Comparison of ENCODE assay signal across 14 cellular contexts in the genomic region with DNA sequence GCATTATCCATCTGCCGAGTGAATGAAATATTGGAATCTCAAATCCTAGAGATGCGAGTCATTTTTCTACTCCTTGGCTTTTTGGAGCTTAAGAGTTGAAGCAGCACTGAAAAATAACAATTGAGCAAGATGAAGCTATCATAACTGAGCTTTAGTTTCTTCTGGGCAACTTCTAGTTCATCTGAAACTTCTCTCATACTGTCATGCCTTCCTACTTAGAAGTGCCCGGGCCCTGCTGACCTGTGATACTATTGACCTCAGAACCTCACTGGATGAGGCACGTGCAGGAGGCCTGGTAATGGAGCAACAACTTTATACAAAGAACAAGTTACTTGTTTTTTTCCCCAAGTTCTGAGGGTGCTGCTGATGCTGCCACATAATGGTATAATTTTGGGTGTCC. TPM values are rescaled to one million over a fixed set of nuclear protein-coding genes. Genes with fewer than 3 reads are reported as not detected.
DNase-seq lines count a peak whose midpoint lies in the region; ATAC-seq, FAIRE-seq and TF ChIP-seq lines count a peak whose summit lies in the region.
"Had no signal": no experiment of that assay in that cellular context is flagged by ENCODE, and none has a peak within 500 bp of the region (broad histone marks: within the 10 kb centered on the region; RNA-seq: fewer than 3 reads in every experiment).

No MANE protein-coding gene starts in this region.

- H3K27ac ChIP-seq in GM12878 (ENCODE audit: control insufficient read depth, insufficient read depth) = no peak overlapping the region; the same call in 1 of the 2 replicates
- H3K27ac ChIP-seq in subcutaneous abdominal adipose tissue (ENCODE audit: low read depth, low read length) = peak overlapping the region; percentile 12
- no peak overlapping the region for H3K27ac ChIP-seq in esophagus muscularis mucosa (replicated peaks in 1 of 4)
- H3K27ac ChIP-seq: WERI-Rb-1 had no signal

- RAD21 ChIA-PET in GM12878 (lab: Charles Lee; ENCODE audit: unreplicated experiment) = interaction anchor here (2.1 kb wide), 1 partner anchor 49 kb away, joined by 9 read pairs; a partner anchor contains a TSS

- H2AFZ ChIP-seq in GM12878 (ENCODE audit: control insufficient read depth, low read depth, low read length) = peak overlapping the region; percentile 59

- H3K4me3 Mint-ChIP-seq in activated naive CD8-positive, alpha-beta T cell = peak overlapping the region; percentile 76
- no peak overlapping the region for H3K4me3 Mint-ChIP-seq in activated naive CD8-positive, alpha-beta T cell treated with anti-CD3 and anti-CD28 coated beads for 36 hours
- H3K4me3 Mint-ChIP-seq in activated CD4-positive, alpha-beta memory T cell treated with anti-CD3 and anti-CD28 coated beads, Interleukin-2, amount 10 ng/mL, durations not matched to agents 7 days and 5 days = no peak overlapping the region
- H3K4me3 Mint-ChIP-seq in progenitor cell of endocrine pancreas (ENCODE audit: low read depth) = no peak overlapping the region

- no peaks in the 10 kb centered on the region for H3K27me3 ChIP-seq in GM12878 (replicated peaks in 1 of 2; ENCODE audit: control insufficient read depth in 2 of 2, insufficient read depth in 2 of 2, low read length in 1 of 2)
- no peaks in the 10 kb centered on the region for H3K27me3 ChIP-seq in subcutaneous abdominal adipose tissue (ENCODE audit: control insufficient read depth in 5 of 5, insufficient read depth in 4 of 5, low read length in 5 of 5)
- no peaks in the 10 kb centered on the region for H3K27me3 ChIP-seq in esophagus muscularis mucosa

- WGBS in GM12878 (ENCODE audit: insufficient coverage, insufficient replicate concordance, low lambda C conversion rate, missing lambda C conversion rate) = 93% methylated on average over 4 of the region's 4 CpGs
- 62% methylated on average over 4 of the region's 4 CpGs for WGBS in esophagus muscularis mucosa

- SMC1A ChIA-PET in GM12878 (lab: Charles Lee; ENCODE audit: uncharacterized antibody, unreplicated experiment) = interaction anchor here (0.6 to 3.7 kb wide), 15 partner anchors 9 to 382 kb away, joined by 3 to 23 read pairs (median 3); no protein-coding TSS in a partner anchor

- ATAC-seq in HG02884 (IDR thresholded peaks at IDR 0.05; ENCODE audit: unreplicated experiment) (peak; percentile 12), GM12878 (peak; percentile 72)
- ATAC-seq: right cardiac atrium had no signal

- peaks cover 2% of the 10 kb centered on the region for H3K27me3 Mint-ChIP-seq in activated naive CD8-positive, alpha-beta T cell
- peaks cover 13% of the 10 kb centered on the region for H3K27me3 Mint-ChIP-seq in activated naive CD8-positive, alpha-beta T cell treated with anti-CD3 and anti-CD28 coated beads for 36 hours
- peaks cover 4% of the 10 kb centered on the region for H3K27me3 Mint-ChIP-seq in activated CD4-positive, alpha-beta memory T cell treated with anti-CD3 and anti-CD28 coated beads, Interleukin-2, amount 10 ng/mL, durations not matched to agents 7 days and 5 days
- H3K27me3 Mint-ChIP-seq in progenitor cell of endocrine pancreas = peaks cover 40% of the 10 kb centered on the region

- DNase-seq in activated naive CD8-positive, alpha-beta T cell treated with anti-CD3 and anti-CD28 coated beads for 36 hours = no peak
- no peak for DNase-seq in GM12878 (ENCODE audit: low read depth, low spot score)
- no peak for DNase-seq in activated CD4-positive, alpha-beta memory T cell treated with anti-CD3 and anti-CD28 coated beads, Interleukin-2, amount 10 ng/mL, durations not matched to agents 7 days and 5 days
- no peak for DNase-seq in esophagus muscularis mucosa (ENCODE audit: extremely low spot score)
- DNase-seq in progenitor cell of endocrine pancreas (ENCODE audit: low spot score, unreplicated experiment) = no peak
- DNase-seq: activated naive CD4-positive, alpha-beta T cell; head of caudate nucleus; NCI-H446; right cardiac atrium; Right ventricle myocardium superior; WERI-Rb-1 had no signal

- no peak for TF ChIP-seq RAD21 in GM12878 (IDR thresholded peaks at IDR 0.05; ENCODE audit: insufficient read depth, low read depth, low read length)

- H3K4me1 Mint-ChIP-seq in activated naive CD8-positive, alpha-beta T cell (ENCODE audit: low read depth) = peaks cover 14% of the 10 kb centered on the region
- H3K4me1 Mint-ChIP-seq in activated naive CD8-positive, alpha-beta T cell treated with anti-CD3 and anti-CD28 coated beads for 36 hours = peaks cover 6% of the 10 kb centered on the region
- peaks cover 10% of the 10 kb centered on the region for H3K4me1 Mint-ChIP-seq in activated CD4-positive, alpha-beta memory T cell treated with anti-CD3 and anti-CD28 coated beads, Interleukin-2, amount 10 ng/mL, durations not matched to agents 7 days and 5 days
- H3K4me1 Mint-ChIP-seq in progenitor cell of endocrine pancreas (ENCODE audit: low read depth) = peaks cover 5% of the 10 kb centered on the region

- H4K20me1 ChIP-seq in GM12878 (ENCODE audit: control insufficient read depth, insufficient read depth) = no peaks in the 10 kb centered on the region

- CTCF ChIA-PET in GM12878 (lab: Yijun Ruan, JAX) = interaction anchor here (0.7 to 1.6 kb wide), 7 partner anchors 10 to 208 kb away, joined by 3 to 6 read pairs (median 3); a partner anchor contains a TSS
- CTCF ChIA-PET in activated CD4-positive, alpha-beta memory T cell treated with anti-CD3 and anti-CD28 coated beads, Interleukin-2, amount 10 ng/mL, durations not matched to agents 7 days and 5 days (lab: Charles Lee) = no interaction called here

- H3K36me3 ChIP-seq in GM12878 (ENCODE audit: control insufficient read depth in 2 of 2, insufficient read depth in 2 of 2, low read length in 1 of 2) = no peaks in the 10 kb centered on the region
- H3K36me3 ChIP-seq in subcutaneous abdominal adipose tissue (ENCODE audit: control insufficient read depth in 5 of 5, insufficient read depth in 5 of 5, low read length in 5 of 5) = no peaks in the 10 kb centered on the region
- H3K36me3 ChIP-seq in esophagus muscularis mucosa = no peaks in the 10 kb centered on the region
- H3K36me3 ChIP-seq: WERI-Rb-1 had no signal

- no peak overlapping the region for H3K27ac Mint-ChIP-seq in activated naive CD8-positive, alpha-beta T cell
- no peak overlapping the region for H3K27ac Mint-ChIP-seq in activated naive CD8-positive, alpha-beta T cell treated with anti-CD3 and anti-CD28 coated beads for 36 hours
- H3K27ac Mint-ChIP-seq in activated CD4-positive, alpha-beta memory T cell treated with anti-CD3 and anti-CD28 coated beads, Interleukin-2, amount 10 ng/mL, durations not matched to agents 7 days and 5 days = no peak overlapping the region
- H3K27ac Mint-ChIP-seq in progenitor cell of endocrine pancreas = no peak overlapping the region

- H3K79me2 ChIP-seq in GM12878 (ENCODE audit: control insufficient read depth, insufficient read depth, low read length) = no peaks in the 10 kb centered on the region

- TF ChIP-seq EP300 in GM12878 (IDR thresholded peaks at IDR 0.05; ENCODE audit: borderline replicate concordance in 1 of 2, control insufficient read depth in 1 of 2, low read depth in 2 of 2, low read length in 2 of 2) (no peak), esophagus muscularis mucosa (IDR thresholded peaks at IDR 0.05) (no peak)

- no peaks in the 10 kb centered on the region for H3K9me3 Mint-ChIP-seq in activated naive CD8-positive, alpha-beta T cell (ENCODE audit: low read depth)
- peaks cover 2% of the 10 kb centered on the region for H3K9me3 Mint-ChIP-seq in activated naive CD8-positive, alpha-beta T cell treated with anti-CD3 and anti-CD28 coated beads for 36 hours
- H3K9me3 Mint-ChIP-seq in activated CD4-positive, alpha-beta memory T cell treated with anti-CD3 and anti-CD28 coated beads, Interleukin-2, amount 10 ng/mL, durations not matched to agents 7 days and 5 days = no peaks in the 10 kb centered on the region
- no peaks in the 10 kb centered on the region for H3K9me3 Mint-ChIP-seq in progenitor cell of endocrine pancreas (ENCODE audit: low read depth)

- POLR2A ChIA-PET in GM12878 (lab: Charles Lee) = interaction anchor here (0.5 to 1.2 kb wide), 3 partner anchors 16 to 152 kb away, joined by 3 read pairs; no protein-coding TSS in a partner anchor
- POLR2A ChIA-PET in activated CD4-positive, alpha-beta memory T cell treated with anti-CD3 and anti-CD28 coated beads, Interleukin-2, amount 10 ng/mL, durations not matched to agents 7 days and 5 days (lab: Charles Lee) = no interaction called here

- H3K36me3 Mint-ChIP-seq in activated naive CD8-positive, alpha-beta T cell = peaks cover 2% of the 10 kb centered on the region
- no peaks in the 10 kb centered on the region for H3K36me3 Mint-ChIP-seq in activated naive CD8-positive, alpha-beta T cell treated with anti-CD3 and anti-CD28 coated beads for 36 hours
- H3K36me3 Mint-ChIP-seq in activated CD4-positive, alpha-beta memory T cell treated with anti-CD3 and anti-CD28 coated beads, Interleukin-2, amount 10 ng/mL, durations not matched to agents 7 days and 5 days (ENCODE audit: low read depth) = no peaks in the 10 kb centered on the region
- no peaks in the 10 kb centered on the region for H3K36me3 Mint-ChIP-seq in progenitor cell of endocrine pancreas (ENCODE audit: insufficient read depth)

- H3K4me2 ChIP-seq in GM12878 (ENCODE audit: control insufficient read depth, insufficient read depth) = peak overlapping the region; percentile 60

- no TSS peak for BruUV-seq in GM12878 (replicated peaks; lab: Mats Ljungman, UMichigan)

- H3K9me3 ChIP-seq in GM12878 (replicated peaks; ENCODE audit: control insufficient read depth, insufficient read depth, low read length) = no peaks in the 10 kb centered on the region
- no peaks in the 10 kb centered on the region for H3K9me3 ChIP-seq in subcutaneous abdominal adipose tissue (ENCODE audit: control insufficient read depth in 5 of 5, low read length in 5 of 5)
- no peaks in the 10 kb centered on the region for H3K9me3 ChIP-seq in esophagus muscularis mucosa

- TF ChIP-seq POLR2A in GM12878 (IDR thresholded peaks at IDR 0.05; ENCODE audit: low read depth, low read length) (no peak), esophagus muscularis mucosa (IDR thresholded peaks at IDR 0.05; ENCODE audit: low read depth) (no peak)

- no peak for TF ChIP-seq CTCF in GM12878 (IDR thresholded peaks at IDR 0.05 in 2 of 3, conservative IDR thresholded peaks at IDR 0.05 in 1 of 3; ENCODE audit: control insufficient read depth in 2 of 3, extremely low read depth in 1 of 3, insufficient read depth in 1 of 3, low read depth in 3 of 3, low read length in 3 of 3)
- TF ChIP-seq CTCF in esophagus muscularis mucosa (IDR thresholded peaks at IDR 0.05) = no peak
- TF ChIP-seq CTCF in progenitor cell of endocrine pancreas (IDR thresholded peaks at IDR 0.05; ENCODE audit: unreplicated experiment) = no peak

- FAIRE-seq in GM12878 (lab: Jason Lieb, UNC) = peak; percentile 54

- H3K4me3 ChIP-seq in GM12878 = no peak overlapping the region
- no peak overlapping the region for H3K4me3 ChIP-seq in subcutaneous abdominal adipose tissue (ENCODE audit: low read depth in 1 of 5, low read length in 5 of 5)
- no peak overlapping the region for H3K4me3 ChIP-seq in esophagus muscularis mucosa

- H3K9ac ChIP-seq in GM12878 (ENCODE audit: control insufficient read depth, insufficient read depth, low read length) (no peak overlapping the region), subcutaneous abdominal adipose tissue (ENCODE audit: low read length in 5 of 5) (no peak overlapping the region)

- H3K4me1 ChIP-seq in GM12878 (ENCODE audit: control insufficient read depth, insufficient read depth, low read length) (peaks cover 4% of the 10 kb centered on the region; the same call in 1 of the 2 replicates), subcutaneous abdominal adipose tissue (ENCODE audit: control insufficient read depth in 5 of 5, insufficient read depth in 5 of 5, low read length in 5 of 5) (peaks cover 0 to 5% (median 2%) of the 10 kb centered on the region in 5 donors), esophagus muscularis mucosa (peaks cover 0 to 6% (median 3%) of the 10 kb centered on the region in 4 donors)

- intact Hi-C loops in GM12878 (cut with micrococcal nuclease; ENCODE audit: unreplicated experiment) (no loop called here), esophagus muscularis mucosa (cut with DNase I) (no loop called here)

- in situ Hi-C loops in GM12878 (cut with MboI) = no loop called here

RNA-seq across cellular contexts. Expression of a gene that starts 48.5 kb away (rescaled TPM):
- not detected for total RNA-seq in activated naive CD8-positive, alpha-beta T cell treated with anti-CD3 and anti-CD28 coated beads for 36 hours
- total RNA-seq in GM12878 (2013; cell fraction: nucleolus; rRNA removed) = 161 and 165 TPM in 2 replicates
- 88.8 and 95.5 TPM in 2 replicates for total RNA-seq in GM12878 (2014; rRNA removed)
- 87.3 and 91.7 TPM in 2 replicates for total RNA-seq in GM12878 (2014; rRNA removed; fragmentation: Illumina TruSeq; extraction: Trizol)
- total RNA-seq in GM12878 (2021) = 68.3 and 69.4 TPM in 2 replicates
- 29.2 TPM for polyA plus RNA-seq in GM12878 (2011; ENCODE audit: low read depth)
- polyA plus RNA-seq in GM12878 (2011; rRNA removed) = 63.1 and 88.6 TPM in 2 replicates
- 34.7 and 48.4 TPM in 2 replicates for polyA plus RNA-seq in GM12878 (2011; cell fraction: cytosol; rRNA removed)
- polyA plus RNA-seq in GM12878 (2011; cell fraction: nucleus; rRNA removed) = 36.0 and 43.6 TPM in 2 replicates
- 41.4 and 41.6 TPM in 2 replicates for polyA plus RNA-seq in GM12878 (2012)
- 84.9 and 116 TPM in 2 replicates for polyA plus RNA-seq in GM12878 (2014; fragmentation: Illumina TruSeq; extraction: Trizol)
- 10 to 100 TPM; 27.0 to 36.7 TPM for polyA plus RNA-seq in GM12878 (2014; fragmentation: Nextera tagmentation; extraction: Ambion mirVana)
- 69.3 and 83.6 TPM in 2 replicates for polyA plus RNA-seq in GM12878 (2014; rRNA removed)
- 10 to 100 TPM; 82.7 to 97.6 TPM for polyA plus RNA-seq in GM12878 (2016; fragmentation: Nextera tagmentation; extraction: Ambion mirVana)
- polyA minus RNA-seq in GM12878 (2011; rRNA and poly(A)+ RNA removed) = 46.6 and 62.8 TPM in 2 replicates
- 16.6 and 23.6 TPM in 2 replicates for polyA minus RNA-seq in GM12878 (2011; cell fraction: cytosol; rRNA and poly(A)+ RNA removed)
- polyA minus RNA-seq in GM12878 (2011; cell fraction: nucleus; rRNA and poly(A)+ RNA removed) = 48.7 and 60.0 TPM in 2 replicates
- not detected for total RNA-seq in activated CD4-positive, alpha-beta memory T cell treated with anti-CD3 and anti-CD28 coated beads, Interleukin-2, amount 10 ng/mL, durations not matched to agents 7 days and 5 days
- 10 to 100 TPM; 15.6 to 41.5 (median 27.1) TPM for total RNA-seq in esophagus muscularis mucosa
- 5.2 and 5.3 TPM in 2 replicates for total RNA-seq in progenitor cell of endocrine pancreas
